Comparison of ENCODE assay signal across 9 cellular contexts in the genomic region with DNA sequence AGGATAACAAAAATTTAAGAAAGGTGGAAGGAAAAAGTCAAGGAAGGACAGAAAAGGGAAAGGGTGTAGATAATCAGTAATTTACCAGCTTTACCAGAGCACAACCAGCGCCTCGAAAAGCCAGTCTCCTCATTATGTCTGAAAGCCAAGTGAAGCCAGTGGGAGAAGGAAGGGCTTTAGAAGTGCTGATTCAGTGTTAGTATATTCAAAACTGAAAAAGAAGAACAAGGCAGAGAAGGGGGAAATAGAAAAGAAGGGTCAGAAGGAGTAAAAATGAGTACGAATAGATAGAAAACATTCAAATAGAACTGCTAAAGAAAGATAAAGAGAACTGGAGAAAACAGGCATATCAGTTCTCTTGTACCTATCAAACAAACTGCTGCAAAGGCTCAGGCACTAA. TPM values are rescaled to one million over a fixed set of nuclear protein-coding genes. Genes with fewer than 3 reads are reported as not detected.
A peak's percentile ranks its signal among the peaks of the same experiment; 100 is the strongest.
DNase-seq lines count a peak whose midpoint lies in the region; ATAC-seq and TF ChIP-seq lines count a peak whose summit lies in the region.
"Had no signal": no experiment of that assay in that cellular context is flagged by ENCODE, and none has a peak within 500 bp of the region (broad histone marks: within the 10 kb centered on the region; RNA-seq: fewer than 3 reads in every experiment).

No MANE protein-coding gene starts in this region.

- H3K36me3 ChIP-seq in RWPE2 (ENCODE audit: low read depth) = peaks cover 54% of the 10 kb centered on the region
- H3K36me3 ChIP-seq in fibroblast of lung (ENCODE audit: control insufficient read depth, insufficient read depth, low read length) = peaks cover 3% of the 10 kb centered on the region

- peaks cover 33% of the 10 kb centered on the region for H3K4me1 Mint-ChIP-seq in T-helper 2 cell treated with Interferon-gamma antibody and Interleukin-4, amounts not matched to agents 5 μg/mL and 100 μg/mL, for 36 hours (ENCODE audit: low read depth)
- peaks cover 11 to 46% of the 10 kb centered on the region in 2 donors for H3K4me1 Mint-ChIP-seq in stimulated activated naive B cell treated with anti-CD40 and anti-IgM and Interleukin-4, amounts not matched to agents 10 μg/mL and 1 μg/mL and 100 μg/mL, for 72 hours

- no peak for ATAC-seq in RWPE2 (ENCODE audit: low read depth)
- ATAC-seq in stimulated activated naive B cell treated with anti-CD40 and anti-IgM and Interleukin-4, amounts not matched to agents 10 μg/mL and 1 μg/mL and 100 μg/mL, for 72 hours (replicated peaks) = peak in 1 of 2 donors; percentile 7
- ATAC-seq: mucosa of descending colon had no signal

- no peak overlapping the region for H2AFZ ChIP-seq in fibroblast of lung (ENCODE audit: low read length)

- H3K36me3 Mint-ChIP-seq in T-helper 2 cell treated with Interferon-gamma antibody and Interleukin-4, amounts not matched to agents 5 μg/mL and 100 μg/mL, for 36 hours (ENCODE audit: low read depth) = peaks cover 59% of the 10 kb centered on the region
- H3K36me3 Mint-ChIP-seq in stimulated activated naive B cell treated with anti-CD40 and anti-IgM and Interleukin-4, amounts not matched to agents 10 μg/mL and 1 μg/mL and 100 μg/mL, for 72 hours = peaks cover 30 to 41% of the 10 kb centered on the region in 2 donors

- no peaks in the 10 kb centered on the region for H4K20me1 ChIP-seq in fibroblast of lung (ENCODE audit: control insufficient read depth, extremely low read depth, insufficient read depth, low read length)

- H3K4me2 ChIP-seq in fibroblast of lung (ENCODE audit: extremely low read depth, insufficient read depth, low read length) = no peak overlapping the region

- H3K4me1 ChIP-seq in RWPE2 (ENCODE audit: insufficient read depth, poor library complexity, severe bottlenecking) = peaks cover 7% of the 10 kb centered on the region
- H3K4me1 ChIP-seq in fibroblast of lung (ENCODE audit: control insufficient read depth, extremely low read depth, insufficient read depth, low read length) = peaks cover 15% of the 10 kb centered on the region

- H3K9me3 Mint-ChIP-seq in T-helper 2 cell treated with Interferon-gamma antibody and Interleukin-4, amounts not matched to agents 5 μg/mL and 100 μg/mL, for 36 hours = no peaks in the 10 kb centered on the region
- H3K9me3 Mint-ChIP-seq in stimulated activated naive B cell treated with anti-CD40 and anti-IgM and Interleukin-4, amounts not matched to agents 10 μg/mL and 1 μg/mL and 100 μg/mL, for 72 hours = no peaks in the 10 kb centered on the region

- no peaks in the 10 kb centered on the region for H3K27me3 Mint-ChIP-seq in T-helper 2 cell treated with Interferon-gamma antibody and Interleukin-4, amounts not matched to agents 5 μg/mL and 100 μg/mL, for 36 hours (ENCODE audit: low read depth)
- no peaks in the 10 kb centered on the region for H3K27me3 Mint-ChIP-seq in stimulated activated naive B cell treated with anti-CD40 and anti-IgM and Interleukin-4, amounts not matched to agents 10 μg/mL and 1 μg/mL and 100 μg/mL, for 72 hours

- DNase-seq in T-helper 2 cell treated with Interferon-gamma antibody and Interleukin-4, amounts not matched to agents 5 μg/mL and 100 μg/mL, for 36 hours (ENCODE audit: low spot score) = no peak
- DNase-seq in T-helper 2 cell = no peak
- no peak for DNase-seq in RWPE2 (ENCODE audit: low spot score)
- no peak for DNase-seq in fibroblast of lung (ENCODE audit: low read depth in 2 of 2)
- DNase-seq in stimulated activated naive B cell treated with anti-CD40 and anti-IgM and Interleukin-4, amounts not matched to agents 10 μg/mL and 1 μg/mL and 100 μg/mL, for 72 hours = no peak
- no peak for DNase-seq in putamen (ENCODE audit: low spot score)
- no peak for DNase-seq in COLO829 (ENCODE audit: low spot score)
- no peak for DNase-seq in iPS-NIHi7 (ENCODE audit: extremely low spot score)
- DNase-seq: mucosa of descending colon had no signal

- peak overlapping the region; percentile 18 for H3K27ac ChIP-seq in RWPE2 (ENCODE audit: poor library complexity, severe bottlenecking)
- H3K27ac ChIP-seq in fibroblast of lung (ENCODE audit: insufficient read depth, low read length) = peak overlapping the region; percentile 76

- H3K27me3 ChIP-seq in RWPE2 (ENCODE audit: insufficient read depth, poor library complexity, severe bottlenecking) (no peaks in the 10 kb centered on the region), fibroblast of lung (ENCODE audit: control insufficient read depth, insufficient read depth, low read length) (no peaks in the 10 kb centered on the region)

- H3K79me2 ChIP-seq in fibroblast of lung (ENCODE audit: control insufficient read depth, insufficient read depth, low read length) = peaks cover 60% of the 10 kb centered on the region

- H3K27ac Mint-ChIP-seq in T-helper 2 cell treated with Interferon-gamma antibody and Interleukin-4, amounts not matched to agents 5 μg/mL and 100 μg/mL, for 36 hours = peak overlapping the region; percentile 27
- peak overlapping the region; percentile 73 for H3K27ac Mint-ChIP-seq in stimulated activated naive B cell treated with anti-CD40 and anti-IgM and Interleukin-4, amounts not matched to agents 10 μg/mL and 1 μg/mL and 100 μg/mL, for 72 hours

- no peak overlapping the region for H3K9ac ChIP-seq in fibroblast of lung (ENCODE audit: insufficient read depth, low read length)

- no peak for TF ChIP-seq CTCF in RWPE2 (IDR thresholded peaks at IDR 0.05; ENCODE audit: poor library complexity, severe bottlenecking)
- TF ChIP-seq CTCF in fibroblast of lung (conservative IDR thresholded peaks at IDR 0.05 in 1 of 2, IDR thresholded peaks at IDR 0.05 in 1 of 2; ENCODE audit: low read depth in 1 of 2, low read length in 2 of 2) = no peak

- H3K4me3 Mint-ChIP-seq in T-helper 2 cell treated with Interferon-gamma antibody and Interleukin-4, amounts not matched to agents 5 μg/mL and 100 μg/mL, for 36 hours = no peak overlapping the region
- peak overlapping the region in 1 of 2 donors; percentile 14 for H3K4me3 Mint-ChIP-seq in stimulated activated naive B cell treated with anti-CD40 and anti-IgM and Interleukin-4, amounts not matched to agents 10 μg/mL and 1 μg/mL and 100 μg/mL, for 72 hours

- H3K4me3 ChIP-seq in RWPE2 (ENCODE audit: severe bottlenecking) (no peak overlapping the region), fibroblast of lung (replicated peaks in 1 of 4; ENCODE audit: control extremely low read depth in 1 of 4, insufficient read depth in 1 of 4, low read depth in 3 of 4, low read length in 4 of 4) (peak overlapping the region in 1 of 4 experiments; percentile 33)
- H3K4me3 ChIP-seq: mucosa of descending colon had no signal

- H3K9me3 ChIP-seq in RWPE2 (ENCODE audit: severe bottlenecking) = no peaks in the 10 kb centered on the region
- H3K9me3 ChIP-seq in fibroblast of lung (ENCODE audit: control insufficient read depth, insufficient read depth, low read depth, low read length) = no peaks in the 10 kb centered on the region
- H3K9me3 ChIP-seq: mucosa of descending colon had no signal

RNA-seq across cellular contexts. Expression of a gene that starts 4.1 kb away (rescaled TPM):
- 97.3 and 112 TPM in 2 replicates for total RNA-seq in fibroblast of lung
- 36.2 and 37.2 TPM in 2 replicates for polyA plus RNA-seq in fibroblast of lung
- 26.0 and 29.6 TPM in 2 replicates for polyA plus RNA-seq in fibroblast of lung (2012)
- polyA minus RNA-seq in fibroblast of lung (ENCODE audit: low replicate concordance) = 46.4 and 46.9 TPM in 2 replicates

RNA-seq across cellular contexts. Expression of a gene that starts 4.2 kb away (rescaled TPM):
- total RNA-seq in fibroblast of lung = 99.9 and 145 TPM in 2 replicates
- 71.5 and 75.2 TPM in 2 replicates for polyA plus RNA-seq in fibroblast of lung
- 68.1 and 74.8 TPM in 2 replicates for polyA plus RNA-seq in fibroblast of lung (2012)
- polyA minus RNA-seq in fibroblast of lung (ENCODE audit: low replicate concordance) = 3.7 and 6.7 TPM in 2 replicates

RNA-seq across cellular contexts. Expression of a gene that starts 24.0 kb away (rescaled TPM):
- total RNA-seq in fibroblast of lung = 107 and 116 TPM in 2 replicates
- 99.6 and 160 TPM in 2 replicates for polyA plus RNA-seq in fibroblast of lung
- 69.6 and 93.0 TPM in 2 replicates for polyA plus RNA-seq in fibroblast of lung (2012)
- 29.9 and 71.9 TPM in 2 replicates for polyA minus RNA-seq in fibroblast of lung (ENCODE audit: low replicate concordance)

RNA-seq across cellular contexts. Expression of a gene that starts 24.3 kb away (rescaled TPM):
- total RNA-seq in fibroblast of lung = 46.0 and 49.0 TPM in 2 replicates
- 134 and 151 TPM in 2 replicates for polyA plus RNA-seq in fibroblast of lung
- 179 and 184 TPM in 2 replicates for polyA plus RNA-seq in fibroblast of lung (2012)
- polyA minus RNA-seq in fibroblast of lung (ENCODE audit: low replicate concordance) = 44.4 and 51.3 TPM in 2 replicates
